ENCODE assay signal across 23 cellular contexts in genomic region chr14:72196237-72196636, GRCh38.
A peak's percentile ranks its signal among the peaks of the same experiment; 100 is the strongest.
DNase-seq lines count a peak whose midpoint lies in the region; ATAC-seq, FAIRE-seq and TF ChIP-seq lines count a peak whose summit lies in the region.
"Had no signal": no experiment of that assay in that cellular context is flagged by ENCODE, and none has a peak within 500 bp of the region (broad histone marks: within the 10 kb centered on the region; RNA-seq: fewer than 3 reads in every experiment).

No MANE protein-coding gene starts in this region.

- no peaks in the 10 kb centered on the region for H3K36me3 ChIP-seq in HepG2 (replicated peaks in 1 of 2; ENCODE audit: control insufficient read depth in 1 of 2, insufficient read depth in 2 of 2, low read length in 2 of 2)
- no peaks in the 10 kb centered on the region for H3K36me3 ChIP-seq in right lobe of liver
- no peaks in the 10 kb centered on the region for H3K36me3 ChIP-seq in Loucy (ENCODE audit: insufficient read depth, low read length)
- H3K36me3 ChIP-seq: BLaER1 treated with 17β-estradiol and CSF1 and Interleukin-3, amounts not matched to agents 10 nM and 100 nM had no signal

- DNase-seq in HepG2 (ENCODE audit: low spot score) (no peak), right lobe of liver (no peak), NCI-H82 treated with DMSO at 0.1 percent for 48 hours (lab: John Stamatoyannopoulos, UW; ENCODE audit: unreplicated experiment) (no peak), hepatic stellate cell (ENCODE audit: low spot score) (no peak)
- DNase-seq: AML-193; Caco-2; Calu3; CD4-positive, alpha-beta T cell; CD8-positive, alpha-beta T cell; DMS 273 treated with DMSO at 0.1 percent for 48 hours; DMS153; DMS53; DMS79; DND-41; EL; GDM1 had no signal

- H3K4me3 ChIP-seq in HepG2 (replicated peaks in 1 of 3; ENCODE audit: insufficient read depth in 1 of 3, low read depth in 2 of 3, low read length in 3 of 3) (no peak overlapping the region), right lobe of liver (no peak overlapping the region), Loucy (ENCODE audit: low read length, poor library complexity, severe bottlenecking) (no peak overlapping the region)
- H3K4me3 ChIP-seq: A549; BLaER1 treated with 17β-estradiol and CSF1 and Interleukin-3, amounts not matched to agents 10 nM and 100 nM had no signal

- TF ChIP-seq RAD21 in HepG2 (CRISPR knock-in tag; IDR thresholded peaks at IDR 0.05): no peak

- H3K79me2 ChIP-seq in HepG2 (ENCODE audit: insufficient read depth, low read length): no peaks in the 10 kb centered on the region
- no peaks in the 10 kb centered on the region for H3K79me2 ChIP-seq in Loucy (ENCODE audit: insufficient read depth, low read length)

- H4K20me1 ChIP-seq in HepG2 (ENCODE audit: insufficient read depth, low read length) (no peaks in the 10 kb centered on the region), Loucy (ENCODE audit: insufficient read depth, low read length, poor library complexity, severe bottlenecking) (no peaks in the 10 kb centered on the region)
- H4K20me1 ChIP-seq: BLaER1 treated with 17β-estradiol and CSF1 and Interleukin-3, amounts not matched to agents 10 nM and 100 nM had no signal

- BruUV-seq in HepG2 (replicated peaks; lab: Mats Ljungman, UMichigan): no TSS peak

- no peak overlapping the region for H3K9ac ChIP-seq in HepG2 (ENCODE audit: insufficient read depth, low read depth, low read length)
- H3K9ac ChIP-seq in Loucy (ENCODE audit: low read depth, low read length, poor library complexity, severe bottlenecking): peak overlapping the region; percentile 37
- H3K9ac ChIP-seq: BLaER1 treated with 17β-estradiol and CSF1 and Interleukin-3, amounts not matched to agents 10 nM and 100 nM had no signal

- CTCF ChIA-PET in HepG2 (lab: Yijun Ruan, JAX; ENCODE audit: low intra/inter-chr PET ratio, low total read pairs): no interaction called here

- intact Hi-C loops in HepG2 (cut with micrococcal nuclease; ENCODE audit: unreplicated experiment): no loop called here
- intact Hi-C loops in right lobe of liver (cut with DNase I): no loop called here

- TF ChIP-seq POLR2A in HepG2 (IDR thresholded peaks at IDR 0.05; ENCODE audit: insufficient read depth in 1 of 2, low read depth in 2 of 2, low read length in 2 of 2): no peak
- no peak for TF ChIP-seq POLR2A in right lobe of liver (IDR thresholded peaks at IDR 0.05)

- WGBS in HepG2 (ENCODE audit: low lambda C conversion rate): 0% methylated on average over 3 of the region's 3 CpGs
- 42% methylated on average over 1 of the region's 3 CpGs for WGBS in right lobe of liver (ENCODE audit: insufficient coverage, low coverage, low lambda C conversion rate, missing lambda C conversion rate)

- H3K9me3 ChIP-seq in HepG2 (ENCODE audit: low read length) (0 out of 2 replicates have a peak, but pooled peaks cover 5% of the 10 kb centered on the region), right lobe of liver (no peaks in the 10 kb centered on the region), Loucy (ENCODE audit: insufficient read depth, low read depth, low read length) (no peaks in the 10 kb centered on the region; the same call in 1 of the 2 replicates)
- H3K9me3 ChIP-seq: A549, Caco-2 had no signal

- ATAC-seq in HepG2: no peak
- ATAC-seq in right lobe of liver: no peak
- ATAC-seq: A549; CD8-positive, alpha-beta T cell had no signal

- TF ChIP-seq CTCF in HepG2 (CRISPR knock-in tag; IDR thresholded peaks at IDR 0.05) (no peak), right lobe of liver (IDR thresholded peaks at IDR 0.05) (no peak), Loucy (conservative IDR thresholded peaks at IDR 0.05; ENCODE audit: low read length) (no peak)

- POLR2A ChIA-PET in HepG2 (lab: Yijun Ruan, JAX): no interaction called here

- H2AFZ ChIP-seq in HepG2 (ENCODE audit: low read length): no peak overlapping the region
- no peak overlapping the region for H2AFZ ChIP-seq in Loucy (ENCODE audit: low read length)

- FAIRE-seq in HepG2 (lab: Jason Lieb, UNC): no peak
- FAIRE-seq: A549, GM12891, GM19239 had no signal

- in situ Hi-C loops in HepG2 (cut with HindIII; ENCODE audit: extremely low pct_ligation_motif_present, low pct_unique_long_range_greater_than_20kb): no loop called here

- H3F3A ChIP-seq in Loucy (ENCODE audit: low read depth): no peaks in the 10 kb centered on the region

- no peak overlapping the region for H3K4me2 ChIP-seq in HepG2 (ENCODE audit: low read depth, low read length)
- H3K4me2 ChIP-seq in Loucy (ENCODE audit: low read depth, low read length, poor library complexity, severe bottlenecking): peak overlapping the region; percentile 56
- H3K4me2 ChIP-seq: A549; BLaER1 treated with 17β-estradiol and CSF1 and Interleukin-3, amounts not matched to agents 10 nM and 100 nM had no signal

- H3K27me3 ChIP-seq in HepG2 (ENCODE audit: control insufficient read depth in 1 of 2, insufficient read depth in 2 of 2, low read length in 2 of 2) (no peaks in the 10 kb centered on the region; a peak in 1 of 5 replicates), right lobe of liver (no peaks in the 10 kb centered on the region), Loucy (ENCODE audit: insufficient read depth, low read length, poor library complexity, severe bottlenecking) (no peaks in the 10 kb centered on the region)
- H3K27me3 ChIP-seq: BLaER1 treated with 17β-estradiol and CSF1 and Interleukin-3, amounts not matched to agents 10 nM and 100 nM had no signal

- no peaks in the 10 kb centered on the region for H3K9me2 ChIP-seq in Loucy (replicated peaks; ENCODE audit: low read depth, low read length)

- TF ChIP-seq EP300 in HepG2 (IDR thresholded peaks at IDR 0.05; ENCODE audit: low read depth in 2 of 2, low read length in 2 of 2): no peak
- TF ChIP-seq EP300 in HepG2 (CRISPR knock-in tag; IDR thresholded peaks at IDR 0.05; ENCODE audit: borderline replicate concordance): no peak

- H3K4me1 ChIP-seq in HepG2 (ENCODE audit: insufficient read depth, low read length) (no peaks in the 10 kb centered on the region), right lobe of liver (no peaks in the 10 kb centered on the region), Loucy (ENCODE audit: insufficient read depth, low read length, poor library complexity, severe bottlenecking) (peaks cover 42% of the 10 kb centered on the region)
- H3K4me1 ChIP-seq: A549, Caco-2 had no signal

- H3K27ac ChIP-seq in HepG2 (ENCODE audit: extremely low read length, insufficient read depth, low read length) (no peak overlapping the region), right lobe of liver (no peak overlapping the region)
- H3K27ac ChIP-seq: 22Rv1; A549; BLaER1 treated with 17β-estradiol and CSF1 and Interleukin-3, amounts not matched to agents 10 nM and 100 nM; C4-2B had no signal

TF ChIP-seq in HepG2, 621 proteins besides CTCF, POLR2A, EP300 and RAD21:
- no peak for TF ChIP-seq ZBTB33 (CRISPR knock-in tag; IDR thresholded peaks at IDR 0.05)
- TF ChIP-seq USF2 (IDR thresholded peaks at IDR 0.05; ENCODE audit: low read depth, low read length): peak; percentile 50; the same call in 1 of the 2 replicates
- TF ChIP-seq USF2 (CRISPR knock-in tag; IDR thresholded peaks at IDR 0.05; ENCODE audit: borderline replicate concordance): no peak
- peak; percentile 70; the same call in 1 of the 2 replicates for TF ChIP-seq RAD51 (IDR thresholded peaks at IDR 0.05; ENCODE audit: borderline replicate concordance)
TF ChIP-seq in HepG2: peak in this region for 2.
